ENCODE assay signal across 15 cellular contexts in the genomic region with DNA sequence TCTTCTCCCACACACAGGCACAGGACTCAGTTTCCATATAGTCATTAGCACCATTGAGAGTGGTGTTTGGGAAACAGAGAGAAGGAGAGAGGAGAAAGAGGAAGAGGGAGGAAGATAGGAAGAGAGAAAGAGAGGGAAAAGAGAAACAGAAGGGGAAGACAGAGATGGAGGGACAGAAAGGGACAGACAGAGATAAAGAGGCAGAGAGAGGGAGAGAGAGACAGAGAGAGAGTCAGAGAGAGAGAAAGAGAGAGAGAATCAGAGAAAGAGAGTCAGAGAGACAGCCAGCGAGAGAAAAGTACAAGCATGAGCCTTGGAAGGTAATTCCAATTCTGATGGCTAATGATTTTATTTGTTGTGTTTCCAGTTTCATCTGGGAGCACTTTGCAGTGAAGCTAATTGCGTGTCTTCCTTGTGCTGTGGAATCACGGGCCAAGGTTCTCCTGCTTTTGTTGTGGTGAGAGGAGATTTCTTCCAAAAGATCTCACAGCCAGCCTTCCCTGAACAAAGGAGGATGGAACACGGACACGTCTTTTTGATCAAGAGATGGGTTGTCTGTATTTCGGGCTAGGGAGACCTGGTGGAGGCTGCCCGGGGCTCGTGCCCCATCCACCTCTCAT.
DNase-seq lines count a peak whose midpoint lies in the region; ATAC-seq and TF ChIP-seq lines count a peak whose summit lies in the region.
"Had no signal": no experiment of that assay in that cellular context is flagged by ENCODE, and none has a peak within 500 bp of the region (broad histone marks: within the 10 kb centered on the region; RNA-seq: fewer than 3 reads in every experiment).

No MANE protein-coding gene starts in this region.

- H3K27me3 Mint-ChIP-seq in activated CD4-positive, alpha-beta T cell treated with anti-CD3 and anti-CD28 coated beads, Interleukin-2, amount 10 ng/mL, durations not matched to agents 24 days and 14 days, result no peaks in the 10 kb centered on the region
- H3K27me3 Mint-ChIP-seq in HFFc6 (ENCODE audit: insufficient read depth), result peaks cover 30% of the 10 kb centered on the region

- DNase-seq in activated CD4-positive, alpha-beta T cell treated with anti-CD3 and anti-CD28 coated beads, Interleukin-2, amount 10 ng/mL, durations not matched to agents 24 days and 14 days, result peak; percentile 34
- DNase-seq in activated CD4-positive, alpha-beta T cell treated with anti-CD3 and anti-CD28 coated beads for 1 hour, result no peak
- DNase-seq in GM03348 (ENCODE audit: low spot score) (peak; percentile 3), coronary artery (ENCODE audit: low spot score) (peak; percentile 45), suprapubic skin (ENCODE audit: low spot score in 2 of 2) (no peak), HFFc6 (no peak)
- DNase-seq: Calu3; CD4-positive, alpha-beta T cell; DMS 273 treated with DMSO at 0.1 percent for 48 hours had no signal

- no peaks in the 10 kb centered on the region for H3K27me3 ChIP-seq in suprapubic skin
- H3K27me3 ChIP-seq: BLaER1 treated with 17β-estradiol and CSF1 and Interleukin-3, amounts not matched to agents 10 nM and 100 nM had no signal

- peaks cover 12% of the 10 kb centered on the region for H3K4me1 ChIP-seq in suprapubic skin

- 83% methylated on average over 8 of the region's 8 CpGs for WGBS in suprapubic skin

- no peak overlapping the region for H3K27ac ChIP-seq in coronary artery
- peak overlapping the region; percentile 27 for H3K27ac ChIP-seq in suprapubic skin
- H3K27ac ChIP-seq: 22Rv1; BLaER1 treated with 17β-estradiol and CSF1 and Interleukin-3, amounts not matched to agents 10 nM and 100 nM had no signal

- no peaks in the 10 kb centered on the region for H3K4me1 Mint-ChIP-seq in activated CD4-positive, alpha-beta T cell treated with anti-CD3 and anti-CD28 coated beads, Interleukin-2, amount 10 ng/mL, durations not matched to agents 24 days and 14 days
- peaks cover 10% of the 10 kb centered on the region for H3K4me1 Mint-ChIP-seq in HFFc6 (ENCODE audit: low read depth)

- intact Hi-C loops in activated CD4-positive, alpha-beta T cell treated with anti-CD3 and anti-CD28 coated beads, Interleukin-2, amount 10 ng/mL, durations not matched to agents 24 days and 14 days (cut with micrococcal nuclease), result no loop called here

- no peaks in the 10 kb centered on the region for H3K36me3 Mint-ChIP-seq in activated CD4-positive, alpha-beta T cell treated with anti-CD3 and anti-CD28 coated beads, Interleukin-2, amount 10 ng/mL, durations not matched to agents 24 days and 14 days (ENCODE audit: low read depth)
- H3K36me3 Mint-ChIP-seq in HFFc6 (ENCODE audit: low read depth), result no peaks in the 10 kb centered on the region

- no peak for TF ChIP-seq POLR2A in suprapubic skin (IDR thresholded peaks at IDR 0.05)

- no peaks in the 10 kb centered on the region for H3K36me3 ChIP-seq in suprapubic skin
- H3K36me3 ChIP-seq: BLaER1 treated with 17β-estradiol and CSF1 and Interleukin-3, amounts not matched to agents 10 nM and 100 nM had no signal

- no peak for ATAC-seq in HG03439 (IDR thresholded peaks at IDR 0.05; ENCODE audit: unreplicated experiment)
- no peak for ATAC-seq in HG03196 (IDR thresholded peaks at IDR 0.05; ENCODE audit: unreplicated experiment)
- ATAC-seq: GM12878, HCT116 had no signal

- H3K4me3 Mint-ChIP-seq in activated CD4-positive, alpha-beta T cell treated with anti-CD3 and anti-CD28 coated beads, Interleukin-2, amount 10 ng/mL, durations not matched to agents 24 days and 14 days, result no peak overlapping the region
- H3K4me3 Mint-ChIP-seq in HFFc6, result no peak overlapping the region
- H3K4me3 Mint-ChIP-seq: CD4-positive, alpha-beta T cell had no signal

- TF ChIP-seq CTCF in coronary artery (IDR thresholded peaks at IDR 0.05) (no peak), suprapubic skin (IDR thresholded peaks at IDR 0.05) (no peak), HFFc6 (IDR thresholded peaks at IDR 0.05) (no peak)

- no peak overlapping the region for H3K27ac Mint-ChIP-seq in activated CD4-positive, alpha-beta T cell treated with anti-CD3 and anti-CD28 coated beads, Interleukin-2, amount 10 ng/mL, durations not matched to agents 24 days and 14 days
- H3K27ac Mint-ChIP-seq in HFFc6, result no peak overlapping the region
- H3K27ac Mint-ChIP-seq: CD4-positive, alpha-beta T cell had no signal

- H3K9me3 ChIP-seq in suprapubic skin, result no peaks in the 10 kb centered on the region

- H3K9me3 Mint-ChIP-seq in activated CD4-positive, alpha-beta T cell treated with anti-CD3 and anti-CD28 coated beads, Interleukin-2, amount 10 ng/mL, durations not matched to agents 24 days and 14 days, result no peaks in the 10 kb centered on the region
- no peaks in the 10 kb centered on the region for H3K9me3 Mint-ChIP-seq in HFFc6
- H3K9me3 Mint-ChIP-seq: CD4-positive, alpha-beta T cell had no signal

- H3K4me3 ChIP-seq in coronary artery (no peak overlapping the region), suprapubic skin (no peak overlapping the region)
- H3K4me3 ChIP-seq: BLaER1 treated with 17β-estradiol and CSF1 and Interleukin-3, amounts not matched to agents 10 nM and 100 nM; GM12878 had no signal

- no peak for TF ChIP-seq EP300 in suprapubic skin (IDR thresholded peaks at IDR 0.05)

Comparison
In these comparisons a context has a peak if more than half of its experiments do, and no peak if none do; other contexts are left out.
1. DNase-seq: peak in activated CD4-positive, alpha-beta T cell treated with anti-CD3 and anti-CD28 coated beads, Interleukin-2, amount 10 ng/mL, durations not matched to agents 24 days and 14 days (single experiment), GM03348 (single experiment) and coronary artery (single experiment); none in activated CD4-positive, alpha-beta T cell treated with anti-CD3 and anti-CD28 coated beads for 1 hour (single experiment), suprapubic skin (0 of 2) and HFFc6 (single experiment).